1 cellular context compared by ENCODE assay signal in the genomic region with DNA sequence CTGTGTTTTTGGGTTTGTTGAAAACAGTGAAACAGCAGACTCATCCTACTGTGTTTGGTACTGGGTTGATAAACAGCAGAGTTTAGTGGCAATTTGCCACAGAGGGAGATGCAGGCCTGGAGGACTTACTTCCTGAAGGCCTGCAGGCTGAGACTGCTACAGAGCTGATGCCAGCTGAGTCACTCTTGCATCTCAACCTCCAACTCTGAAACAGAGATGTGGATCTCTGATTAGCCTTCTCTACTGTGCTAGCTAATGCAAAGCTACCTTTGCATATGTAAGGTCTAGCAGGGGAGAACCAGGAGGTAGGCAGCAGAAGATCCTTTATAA.
TF ChIP-seq lines count a peak whose summit lies in the region.

No MANE protein-coding gene starts in this region.

TF ChIP-seq in IMR-90, 13 proteins besides CTCF, POLR2A, EP300 and RAD21 (continued from another document):
- TF ChIP-seq, protein P1, sequence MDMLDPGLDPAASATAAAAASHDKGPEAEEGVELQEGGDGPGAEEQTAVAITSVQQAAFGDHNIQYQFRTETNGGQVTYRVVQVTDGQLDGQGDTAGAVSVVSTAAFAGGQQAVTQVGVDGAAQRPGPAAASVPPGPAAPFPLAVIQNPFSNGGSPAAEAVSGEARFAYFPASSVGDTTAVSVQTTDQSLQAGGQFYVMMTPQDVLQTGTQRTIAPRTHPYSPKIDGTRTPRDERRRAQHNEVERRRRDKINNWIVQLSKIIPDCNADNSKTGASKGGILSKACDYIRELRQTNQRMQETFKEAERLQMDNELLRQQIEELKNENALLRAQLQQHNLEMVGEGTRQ (IDR thresholded peaks at IDR 0.05; ENCODE audit: low read depth, low read length) = no peak
- TF ChIP-seq FOS (IDR thresholded peaks at IDR 0.05; ENCODE audit: low read depth, low read length) (peak; percentile 86), SMC3 (IDR thresholded peaks at IDR 0.05; ENCODE audit: low read depth, low read length) (peak; percentile 16; the same call in 1 of the 2 replicates), CEBPB (IDR thresholded peaks at IDR 0.05; ENCODE audit: low read depth, low read length) (peak; percentile 43; the same call in 1 of the 2 replicates), NFE2L2 (IDR thresholded peaks at IDR 0.05; ENCODE audit: low read depth, low read length) (peak; percentile 83; the same call in 1 of the 2 replicates), MAFK (IDR thresholded peaks at IDR 0.05; ENCODE audit: low read depth, low read length) (0 out of 2 replicates have a peak, but pooled peaks have one; percentile 36), CHD1 (IDR thresholded peaks at IDR 0.05; ENCODE audit: low read depth, low read length) (no peak), BHLHE40 (IDR thresholded peaks at IDR 0.05; ENCODE audit: low read depth, low read length) (peak; percentile 40; the same call in 1 of the 2 replicates), MXI1 (IDR thresholded peaks at IDR 0.05; ENCODE audit: borderline replicate concordance, low read depth, low read length) (peak; percentile 57; the same call in 1 of the 2 replicates), MAZ (IDR thresholded peaks at IDR 0.05; ENCODE audit: borderline replicate concordance, low read depth, low read length) (no peak), RFX5 (IDR thresholded peaks at IDR 0.05; ENCODE audit: low read depth, low read length) (no peak)
- TF ChIP-seq, protein P2, sequence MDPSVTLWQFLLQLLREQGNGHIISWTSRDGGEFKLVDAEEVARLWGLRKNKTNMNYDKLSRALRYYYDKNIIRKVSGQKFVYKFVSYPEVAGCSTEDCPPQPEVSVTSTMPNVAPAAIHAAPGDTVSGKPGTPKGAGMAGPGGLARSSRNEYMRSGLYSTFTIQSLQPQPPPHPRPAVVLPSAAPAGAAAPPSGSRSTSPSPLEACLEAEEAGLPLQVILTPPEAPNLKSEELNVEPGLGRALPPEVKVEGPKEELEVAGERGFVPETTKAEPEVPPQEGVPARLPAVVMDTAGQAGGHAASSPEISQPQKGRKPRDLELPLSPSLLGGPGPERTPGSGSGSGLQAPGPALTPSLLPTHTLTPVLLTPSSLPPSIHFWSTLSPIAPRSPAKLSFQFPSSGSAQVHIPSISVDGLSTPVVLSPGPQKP (IDR thresholded peaks at IDR 0.05; ENCODE audit: borderline replicate concordance, low read depth, low read length) = no peak
